ENCODE assay signal across 8 cellular contexts in genomic region chr19:996051-996838, GRCh38.
DNase-seq lines count a peak whose midpoint lies in the region; ATAC-seq lines count a peak whose summit lies in the region.

No MANE protein-coding gene starts in this region.

- peaks cover 5% of the 10 kb centered on the region; the same call in 1 of the 2 replicates for H3K36me3 ChIP-seq in SK-N-MC (ENCODE audit: insufficient read depth, low read length)

- no peak overlapping the region for H3K27ac Mint-ChIP-seq in activated naive CD4-positive, alpha-beta T cell treated with anti-CD3 and anti-CD28 coated beads, Interleukin-2, amount 50 U/mL, for 24 hours
- peak overlapping the region; percentile 51 for H3K27ac Mint-ChIP-seq in stimulated activated memory B cell treated with anti-CD40 and anti-IgM and Interleukin-4, amounts not matched to agents 10 μg/mL and 1 μg/mL and 100 μg/mL, for 72 hours

- H3K4me3 ChIP-seq in SK-N-MC: peak overlapping the region; percentile 67

- H3K27ac ChIP-seq in SK-N-MC: no peak overlapping the region

- H3K36me3 Mint-ChIP-seq in activated naive CD4-positive, alpha-beta T cell treated with anti-CD3 and anti-CD28 coated beads, Interleukin-2, amount 50 U/mL, for 24 hours: peaks cover 3% of the 10 kb centered on the region
- peaks cover 13% of the 10 kb centered on the region for H3K36me3 Mint-ChIP-seq in stimulated activated memory B cell treated with anti-CD40 and anti-IgM and Interleukin-4, amounts not matched to agents 10 μg/mL and 1 μg/mL and 100 μg/mL, for 72 hours

- DNase-seq in NCI-H1436 (lab: John Stamatoyannopoulos, UW) (peak; percentile 33), NCI-H1436 treated with DMSO at 0.1 percent for 48 hours (lab: John Stamatoyannopoulos, UW) (no peak), SK-N-MC (ENCODE audit: low read depth, low spot score) (no peak), left kidney (ENCODE audit: low read depth, low spot score) (peak; percentile 75), NCI-H526 treated with DMSO at 0.1 percent for 48 hours (lab: John Stamatoyannopoulos, UW) (no peak)

- ATAC-seq in stimulated activated memory B cell treated with anti-CD40 and anti-IgM and Interleukin-4, amounts not matched to agents 10 μg/mL and 1 μg/mL and 100 μg/mL, for 72 hours: no peak
- no peak for ATAC-seq in GM18909 (IDR thresholded peaks at IDR 0.05; ENCODE audit: poor library complexity, unreplicated experiment)

- no peak overlapping the region for H3K9ac ChIP-seq in SK-N-MC (ENCODE audit: insufficient read length)

- no peaks in the 10 kb centered on the region for H3K9me3 Mint-ChIP-seq in activated naive CD4-positive, alpha-beta T cell treated with anti-CD3 and anti-CD28 coated beads, Interleukin-2, amount 50 U/mL, for 24 hours
- no peaks in the 10 kb centered on the region for H3K9me3 Mint-ChIP-seq in stimulated activated memory B cell treated with anti-CD40 and anti-IgM and Interleukin-4, amounts not matched to agents 10 μg/mL and 1 μg/mL and 100 μg/mL, for 72 hours

- H3K27me3 Mint-ChIP-seq in activated naive CD4-positive, alpha-beta T cell treated with anti-CD3 and anti-CD28 coated beads, Interleukin-2, amount 50 U/mL, for 24 hours: peaks cover 15% of the 10 kb centered on the region
- H3K27me3 Mint-ChIP-seq in stimulated activated memory B cell treated with anti-CD40 and anti-IgM and Interleukin-4, amounts not matched to agents 10 μg/mL and 1 μg/mL and 100 μg/mL, for 72 hours: peaks cover 47% of the 10 kb centered on the region

- peak overlapping the region; percentile 55 for H3K4me3 Mint-ChIP-seq in activated naive CD4-positive, alpha-beta T cell treated with anti-CD3 and anti-CD28 coated beads, Interleukin-2, amount 50 U/mL, for 24 hours
- peak overlapping the region; percentile 38 for H3K4me3 Mint-ChIP-seq in stimulated activated memory B cell treated with anti-CD40 and anti-IgM and Interleukin-4, amounts not matched to agents 10 μg/mL and 1 μg/mL and 100 μg/mL, for 72 hours

- no peaks in the 10 kb centered on the region for H3K9me3 ChIP-seq in SK-N-MC (ENCODE audit: low read depth, low read length)

- H3K4me1 Mint-ChIP-seq in activated naive CD4-positive, alpha-beta T cell treated with anti-CD3 and anti-CD28 coated beads, Interleukin-2, amount 50 U/mL, for 24 hours: peaks cover 14% of the 10 kb centered on the region
- peaks cover 15% of the 10 kb centered on the region for H3K4me1 Mint-ChIP-seq in stimulated activated memory B cell treated with anti-CD40 and anti-IgM and Interleukin-4, amounts not matched to agents 10 μg/mL and 1 μg/mL and 100 μg/mL, for 72 hours

Comparison
In these comparisons a context has a peak if more than half of its experiments do, and no peak if none do; other contexts are left out.
1. DNase-seq: peak in NCI-H1436 (single experiment) and left kidney (single experiment); none in NCI-H1436 treated with DMSO at 0.1 percent for 48 hours (single experiment), SK-N-MC (single experiment) and NCI-H526 treated with DMSO at 0.1 percent for 48 hours (single experiment).